Comparison of ENCODE assay signal across 8 cellular contexts in genomic region chr10:97210576-97210975, GRCh38. TPM values are rescaled to one million over a fixed set of nuclear protein-coding genes. Genes with fewer than 3 reads are reported as not detected.
DNase-seq lines count a peak whose midpoint lies in the region; ATAC-seq, FAIRE-seq and TF ChIP-seq lines count a peak whose summit lies in the region.

No MANE protein-coding gene starts in this region.

- H3K27me3 ChIP-seq in AG04450 (ENCODE audit: control insufficient read depth, insufficient read depth, low read length) (peaks cover 7% of the 10 kb centered on the region), lower lobe of right lung (ENCODE audit: low read depth) (peaks cover 5% of the 10 kb centered on the region)

- no peaks in the 10 kb centered on the region for H3K4me1 ChIP-seq in lower lobe of right lung

- no peak overlapping the region for H3K27ac Mint-ChIP-seq in activated CD4-positive, alpha-beta T cell treated with anti-CD3 and anti-CD28 coated beads, Interleukin-2, amount 10 ng/mL, durations not matched to agents 7 days and 5 days

- H3K27ac ChIP-seq in AG04450 (ENCODE audit: low read depth, low read length) (no peak overlapping the region), coronary artery (no peak overlapping the region), lower lobe of right lung (no peak overlapping the region)

- no peaks in the 10 kb centered on the region for H3K36me3 ChIP-seq in lower lobe of right lung

- no peaks in the 10 kb centered on the region for H3K9me3 Mint-ChIP-seq in activated CD4-positive, alpha-beta T cell treated with anti-CD3 and anti-CD28 coated beads, Interleukin-2, amount 10 ng/mL, durations not matched to agents 7 days and 5 days

- H3K4me3 Mint-ChIP-seq in activated CD4-positive, alpha-beta T cell treated with anti-CD3 and anti-CD28 coated beads, Interleukin-2, amount 10 ng/mL, durations not matched to agents 7 days and 5 days: no peak overlapping the region

- DNase-seq in AG04450 (ENCODE audit: low read depth, low spot score) (peak; percentile 44), GM18507 (ENCODE audit: extremely low spot score, insufficient read length, low read depth) (peak; percentile 36), NCI-H526 treated with DMSO at 0.1 percent for 48 hours (lab: John Stamatoyannopoulos, UW) (peak; percentile 6), coronary artery (ENCODE audit: low spot score) (no peak), lower lobe of right lung (peak; percentile 63)
- peak; percentile 76 for DNase-seq in activated CD4-positive, alpha-beta T cell treated with anti-CD3 and anti-CD28 coated beads, Interleukin-2, amount 10 ng/mL, durations not matched to agents 7 days and 5 days
- DNase-seq in stimulated activated CD8-positive, alpha-beta memory T cell treated with anti-CD3 and anti-CD28 coated beads, Interleukin-15, amount 100 ng/mL, for 4 hours (ENCODE audit: low read depth in 2 of 2): peak; percentile 11 to 24

- intact Hi-C loops in lower lobe of right lung (cut with DNase I): no loop called here

- TF ChIP-seq CTCF in AG04450 (IDR thresholded peaks at IDR 0.05; ENCODE audit: low read depth, low read length): peak; percentile 96
- TF ChIP-seq CTCF in coronary artery (IDR thresholded peaks at IDR 0.05): peak; percentile 79
- peak; percentile 97 for TF ChIP-seq CTCF in lower lobe of right lung (IDR thresholded peaks at IDR 0.05)

- H3K4me1 Mint-ChIP-seq in activated CD4-positive, alpha-beta T cell treated with anti-CD3 and anti-CD28 coated beads, Interleukin-2, amount 10 ng/mL, durations not matched to agents 7 days and 5 days: no peaks in the 10 kb centered on the region

- H3K4me3 ChIP-seq in AG04450 (ENCODE audit: low read depth, low read length) (no peak overlapping the region), coronary artery (no peak overlapping the region), lower lobe of right lung (no peak overlapping the region)

- peak; percentile 81 for FAIRE-seq in GM18507 (lab: Jason Lieb, UNC)

- H3K9me3 ChIP-seq in AG04450 (ENCODE audit: control insufficient read depth, insufficient read depth, low read length) (no peaks in the 10 kb centered on the region), lower lobe of right lung (no peaks in the 10 kb centered on the region)

- POLR2A ChIA-PET in AG04450 (lab: Yijun Ruan, JAX): interaction anchor here (1.1 kb wide), 1 partner anchor 138 kb away, joined by 3 read pairs; no protein-coding TSS in a partner anchor
- POLR2A ChIA-PET in activated CD4-positive, alpha-beta T cell treated with anti-CD3 and anti-CD28 coated beads, Interleukin-2, amount 10 ng/mL, durations not matched to agents 7 days and 5 days (lab: Charles Lee): no interaction called here

- CTCF ChIA-PET in AG04450 (lab: Charles Lee): interaction anchor here (0.5 to 7.3 kb wide), 84 partner anchors 9 to 1194 kb away, joined by 3 to 327 read pairs (median 4); partner anchors contain the start of genes RRP12 and TLL2
- CTCF ChIA-PET in activated CD4-positive, alpha-beta T cell treated with anti-CD3 and anti-CD28 coated beads, Interleukin-2, amount 10 ng/mL, durations not matched to agents 7 days and 5 days (lab: Charles Lee): interaction anchor here (0.6 to 4.4 kb wide), 26 partner anchors 8 to 613 kb away, joined by 3 to 38 read pairs (median 4); no protein-coding TSS in a partner anchor

- peak; percentile 75 to 79 for ATAC-seq in lower lobe of right lung
- ATAC-seq in GM19351 (IDR thresholded peaks at IDR 0.05; ENCODE audit: unreplicated experiment): no peak

- H3K27me3 Mint-ChIP-seq in activated CD4-positive, alpha-beta T cell treated with anti-CD3 and anti-CD28 coated beads, Interleukin-2, amount 10 ng/mL, durations not matched to agents 7 days and 5 days: no peaks in the 10 kb centered on the region

- H3K36me3 Mint-ChIP-seq in activated CD4-positive, alpha-beta T cell treated with anti-CD3 and anti-CD28 coated beads, Interleukin-2, amount 10 ng/mL, durations not matched to agents 7 days and 5 days (ENCODE audit: low read depth): no peaks in the 10 kb centered on the region

RNA-seq across cellular contexts. Expression of gene SLIT1, which starts 24.8 kb away (rescaled TPM):
- 0.01 and 0.02 TPM in 2 replicates for polyA plus RNA-seq in AG04450 (2011; rRNA removed)
- polyA minus RNA-seq in AG04450 (2011; rRNA and poly(A)+ RNA removed): 0.09 TPM in 1 of 2 replicates, not detected in the other
- 1 to 10 TPM; 1.2 to 1.6 TPM for total RNA-seq in activated CD4-positive, alpha-beta T cell treated with anti-CD3 and anti-CD28 coated beads, Interleukin-2, amount 10 ng/mL, durations not matched to agents 7 days and 5 days
- 0.41 TPM for total RNA-seq in lower lobe of right lung
